ENCODE assay signal across 1 cellular context in the genomic region with DNA sequence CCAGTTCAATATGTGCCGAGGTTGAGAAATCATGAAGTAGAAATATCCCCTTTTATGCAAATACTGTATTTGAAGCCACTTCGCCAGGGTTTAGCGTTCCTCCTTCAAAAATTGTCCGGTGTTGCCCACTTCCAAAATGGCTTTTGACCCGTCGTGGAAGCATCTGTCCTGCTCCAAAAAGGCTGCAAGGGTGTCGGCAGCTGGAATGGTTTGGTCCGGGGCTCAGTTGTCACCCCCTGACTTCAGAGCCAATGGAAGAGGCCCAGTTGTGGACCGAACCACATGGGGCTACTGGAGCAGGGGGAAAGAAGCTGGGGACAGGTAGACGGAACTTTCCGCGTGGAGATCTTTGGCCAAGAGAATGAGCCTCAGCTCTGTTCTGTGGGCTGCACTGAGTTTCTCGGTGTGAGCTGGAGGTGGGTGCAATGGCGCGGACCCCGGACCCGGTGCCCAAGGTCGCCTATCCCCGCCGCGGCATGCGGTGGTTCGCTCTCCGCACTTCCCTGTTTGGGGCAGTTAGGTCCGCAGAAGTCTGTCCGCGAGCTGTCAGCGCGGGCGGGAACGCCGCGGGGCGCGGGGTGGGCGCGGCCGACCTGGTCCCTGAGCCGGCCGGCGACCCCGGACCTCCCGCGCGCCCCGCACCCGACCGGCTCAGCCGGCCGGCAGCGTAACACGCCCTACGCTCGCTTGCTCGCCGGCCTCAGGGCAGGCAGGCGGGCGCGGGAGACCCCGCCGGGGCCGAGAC.
TF ChIP-seq lines count a peak whose summit lies in the region.

Gene ANKRD13A, plus strand, starts transcription at position 527 of the 745 bp plus-strand sequence. CDS start 259 bp downstream, outside the sequence.

TF ChIP-seq in HepG2, 621 proteins besides CTCF, POLR2A, EP300 and RAD21 (continued from another document and continues in another):
- TF ChIP-seq, protein P1, sequence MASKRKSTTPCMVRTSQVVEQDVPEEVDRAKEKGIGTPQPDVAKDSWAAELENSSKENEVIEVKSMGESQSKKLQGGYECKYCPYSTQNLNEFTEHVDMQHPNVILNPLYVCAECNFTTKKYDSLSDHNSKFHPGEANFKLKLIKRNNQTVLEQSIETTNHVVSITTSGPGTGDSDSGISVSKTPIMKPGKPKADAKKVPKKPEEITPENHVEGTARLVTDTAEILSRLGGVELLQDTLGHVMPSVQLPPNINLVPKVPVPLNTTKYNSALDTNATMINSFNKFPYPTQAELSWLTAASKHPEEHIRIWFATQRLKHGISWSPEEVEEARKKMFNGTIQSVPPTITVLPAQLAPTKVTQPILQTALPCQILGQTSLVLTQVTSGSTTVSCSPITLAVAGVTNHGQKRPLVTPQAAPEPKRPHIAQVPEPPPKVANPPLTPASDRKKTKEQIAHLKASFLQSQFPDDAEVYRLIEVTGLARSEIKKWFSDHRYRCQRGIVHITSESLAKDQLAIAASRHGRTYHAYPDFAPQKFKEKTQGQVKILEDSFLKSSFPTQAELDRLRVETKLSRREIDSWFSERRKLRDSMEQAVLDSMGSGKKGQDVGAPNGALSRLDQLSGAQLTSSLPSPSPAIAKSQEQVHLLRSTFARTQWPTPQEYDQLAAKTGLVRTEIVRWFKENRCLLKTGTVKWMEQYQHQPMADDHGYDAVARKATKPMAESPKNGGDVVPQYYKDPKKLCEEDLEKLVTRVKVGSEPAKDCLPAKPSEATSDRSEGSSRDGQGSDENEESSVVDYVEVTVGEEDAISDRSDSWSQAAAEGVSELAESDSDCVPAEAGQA (IDR thresholded peaks at IDR 0.05; ENCODE audit: low read depth): peak; percentile 87; the same call in 1 of the 2 replicates
- TF ChIP-seq, protein P1 (CRISPR knock-in tag; IDR thresholded peaks at IDR 0.05; ENCODE audit: borderline replicate concordance): no peak
- 0 out of 2 replicates have a peak, but pooled peaks have one; percentile 48 for TF ChIP-seq STAT6 (CRISPR knock-in tag; IDR thresholded peaks at IDR 0.05; ENCODE audit: borderline replicate concordance)
- TF ChIP-seq RBAK (CRISPR knock-in tag; IDR thresholded peaks at IDR 0.05): no peak
- no peak for TF ChIP-seq ZNF598 (CRISPR knock-in tag; IDR thresholded peaks at IDR 0.05; ENCODE audit: borderline replicate concordance)
- peak; percentile 90; the same call in 1 of the 2 replicates for TF ChIP-seq ZNF414 (CRISPR knock-in tag; IDR thresholded peaks at IDR 0.05)
- no peak for TF ChIP-seq NBN (conservative IDR thresholded peaks at IDR 0.05)
- TF ChIP-seq RFX5 (IDR thresholded peaks at IDR 0.05; ENCODE audit: low read depth, low read length): 0 out of 2 replicates have a peak, but pooled peaks have one; percentile 4
- peak; percentile 46 for TF ChIP-seq ZBTB33 (CRISPR knock-in tag; IDR thresholded peaks at IDR 0.05)
- TF ChIP-seq, protein P2, sequence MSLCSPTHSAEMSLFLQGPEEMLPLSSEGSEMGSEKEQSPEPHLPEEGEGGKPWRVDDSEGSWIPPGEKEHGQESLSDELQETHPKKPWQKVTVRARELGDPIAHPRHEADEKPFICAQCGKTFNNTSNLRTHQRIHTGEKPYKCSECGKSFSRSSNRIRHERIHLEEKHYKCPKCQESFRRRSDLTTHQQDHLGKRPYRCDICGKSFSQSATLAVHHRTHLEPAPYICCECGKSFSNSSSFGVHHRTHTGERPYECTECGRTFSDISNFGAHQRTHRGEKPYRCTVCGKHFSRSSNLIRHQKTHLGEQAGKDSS (CRISPR knock-in tag; IDR thresholded peaks at IDR 0.05; ENCODE audit: borderline replicate concordance, low read depth): 0 out of 2 replicates have a peak, but pooled peaks have one; percentile 25
- peak; percentile 86 for TF ChIP-seq XRCC5 (optimal IDR thresholded peaks at IDR 0.05; ENCODE audit: low read length)
- TF ChIP-seq, protein P3, sequence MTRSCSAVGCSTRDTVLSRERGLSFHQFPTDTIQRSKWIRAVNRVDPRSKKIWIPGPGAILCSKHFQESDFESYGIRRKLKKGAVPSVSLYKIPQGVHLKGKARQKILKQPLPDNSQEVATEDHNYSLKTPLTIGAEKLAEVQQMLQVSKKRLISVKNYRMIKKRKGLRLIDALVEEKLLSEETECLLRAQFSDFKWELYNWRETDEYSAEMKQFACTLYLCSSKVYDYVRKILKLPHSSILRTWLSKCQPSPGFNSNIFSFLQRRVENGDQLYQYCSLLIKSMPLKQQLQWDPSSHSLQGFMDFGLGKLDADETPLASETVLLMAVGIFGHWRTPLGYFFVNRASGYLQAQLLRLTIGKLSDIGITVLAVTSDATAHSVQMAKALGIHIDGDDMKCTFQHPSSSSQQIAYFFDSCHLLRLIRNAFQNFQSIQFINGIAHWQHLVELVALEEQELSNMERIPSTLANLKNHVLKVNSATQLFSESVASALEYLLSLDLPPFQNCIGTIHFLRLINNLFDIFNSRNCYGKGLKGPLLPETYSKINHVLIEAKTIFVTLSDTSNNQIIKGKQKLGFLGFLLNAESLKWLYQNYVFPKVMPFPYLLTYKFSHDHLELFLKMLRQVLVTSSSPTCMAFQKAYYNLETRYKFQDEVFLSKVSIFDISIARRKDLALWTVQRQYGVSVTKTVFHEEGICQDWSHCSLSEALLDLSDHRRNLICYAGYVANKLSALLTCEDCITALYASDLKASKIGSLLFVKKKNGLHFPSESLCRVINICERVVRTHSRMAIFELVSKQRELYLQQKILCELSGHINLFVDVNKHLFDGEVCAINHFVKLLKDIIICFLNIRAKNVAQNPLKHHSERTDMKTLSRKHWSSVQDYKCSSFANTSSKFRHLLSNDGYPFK (CRISPR knock-in tag; IDR thresholded peaks at IDR 0.05; ENCODE audit: borderline replicate concordance): peak; percentile 41; the same call in 1 of the 2 replicates
- TF ChIP-seq TSC22D2 (CRISPR knock-in tag; IDR thresholded peaks at IDR 0.05; ENCODE audit: borderline replicate concordance): peak; percentile 48; the same call in 1 of the 2 replicates
- peak; percentile 63; the same call in 1 of the 2 replicates for TF ChIP-seq ZNF333 (CRISPR knock-in tag; IDR thresholded peaks at IDR 0.05; ENCODE audit: borderline replicate concordance)
- TF ChIP-seq ARID4A (CRISPR knock-in tag; IDR thresholded peaks at IDR 0.05; ENCODE audit: borderline replicate concordance): peak; percentile 92
- peak; percentile 81; the same call in 1 of the 2 replicates for TF ChIP-seq ZNF224 (CRISPR knock-in tag; IDR thresholded peaks at IDR 0.05)
- 0 out of 2 replicates have a peak, but pooled peaks have one; percentile 24 for TF ChIP-seq ZSCAN12 (CRISPR knock-in tag; IDR thresholded peaks at IDR 0.05)
- TF ChIP-seq CSRNP1 (CRISPR knock-in tag; IDR thresholded peaks at IDR 0.05): 0 out of 2 replicates have a peak, but pooled peaks have one; percentile 52
- TF ChIP-seq IKZF1 (IDR thresholded peaks at IDR 0.05): no peak
- TF ChIP-seq ZBTB7B (CRISPR knock-in tag; IDR thresholded peaks at IDR 0.05): 0 out of 2 replicates have a peak, but pooled peaks have one; percentile 33
- TF ChIP-seq U2AF1 (optimal IDR thresholded peaks at IDR 0.05; ENCODE audit: low read depth, low read length): no peak
- TF ChIP-seq FOXA3 (CRISPR knock-in tag; IDR thresholded peaks at IDR 0.05): peak; percentile 36; the same call in 1 of the 2 replicates
- peak; percentile 65 for TF ChIP-seq MED8 (CRISPR knock-in tag; IDR thresholded peaks at IDR 0.05; ENCODE audit: insufficient replicate concordance)
- TF ChIP-seq ZIK1 (CRISPR knock-in tag; IDR thresholded peaks at IDR 0.05; ENCODE audit: borderline replicate concordance, low read depth): peak; percentile 61; the same call in 1 of the 2 replicates
- TF ChIP-seq HNRNPK (IDR thresholded peaks at IDR 0.05; ENCODE audit: low read depth, low read length, poor library complexity, severe bottlenecking): no peak
- 0 out of 2 replicates have a peak, but pooled peaks have one; percentile 43 for TF ChIP-seq ZNF20 (CRISPR knock-in tag; IDR thresholded peaks at IDR 0.05)
